8 cellular contexts compared by ENCODE assay signal in genomic region chr18:48975817-48976649, GRCh38. TPM values are rescaled to one million over a fixed set of nuclear protein-coding genes. Genes with fewer than 3 reads are reported as not detected.
A peak's percentile ranks its signal among the peaks of the same experiment; 100 is the strongest.
DNase-seq lines count a peak whose midpoint lies in the region; ATAC-seq and TF ChIP-seq lines count a peak whose summit lies in the region.

No MANE protein-coding gene starts in this region.

- no peaks in the 10 kb centered on the region for H3K27me3 Mint-ChIP-seq in Calu3 (ENCODE audit: unreplicated experiment)

- no peaks in the 10 kb centered on the region for H4K20me1 ChIP-seq in KMS-11 (ENCODE audit: insufficient read depth)
- no peaks in the 10 kb centered on the region for H4K20me1 ChIP-seq in mammary epithelial cell (ENCODE audit: insufficient read depth, low read length)

- H3K27ac Mint-ChIP-seq in Calu3 (ENCODE audit: unreplicated experiment) = peak overlapping the region; percentile 61

- BruUV-seq in Calu3 (replicated peaks; lab: Mats Ljungman, UMichigan) (no TSS peak), mammary epithelial cell (replicated peaks; lab: Mats Ljungman, UMichigan) (no TSS peak)

- H3K4me1 Mint-ChIP-seq in Calu3 (ENCODE audit: low read depth, unreplicated experiment) = peaks cover 40% of the 10 kb centered on the region

- H3K27ac ChIP-seq in KMS-11 (peak overlapping the region; percentile 37), mammary epithelial cell (ENCODE audit: insufficient read depth, low read depth, low read length) (peak overlapping the region; percentile 6)

- H3K9ac ChIP-seq in KMS-11 (peak overlapping the region; percentile 85), mammary epithelial cell (ENCODE audit: insufficient read depth, low read length) (peak overlapping the region; percentile 32)

- 5% methylated on average over 26 of the region's 119 CpGs for WGBS in mammary epithelial cell (ENCODE audit: low coverage, missing lambda C conversion rate)

- H3K4me2 ChIP-seq in KMS-11 (peak overlapping the region; percentile 94), mammary epithelial cell (ENCODE audit: insufficient read depth, low read depth, low read length) (peak overlapping the region; percentile 86)

- H3K4me1 ChIP-seq in KMS-11 (ENCODE audit: low read depth, poor library complexity, severe bottlenecking) = peaks cover 12% of the 10 kb centered on the region
- peaks cover 18% of the 10 kb centered on the region for H3K4me1 ChIP-seq in mammary epithelial cell (ENCODE audit: insufficient read depth, low read length)

- in situ Hi-C loops in mammary epithelial cell (cut with MboI; ENCODE audit: low sequenced_read_pairs in 2 of 2) = no loop called here

- H3K4me3 Mint-ChIP-seq in Calu3 (ENCODE audit: low read depth, unreplicated experiment) = peak overlapping the region; percentile 68

- no peak for TF ChIP-seq CTCF in Calu3 (IDR thresholded peaks at IDR 0.05; ENCODE audit: unreplicated experiment)
- TF ChIP-seq CTCF in KMS-11 (conservative IDR thresholded peaks at IDR 0.05; ENCODE audit: low read depth, low read length) = no peak
- TF ChIP-seq CTCF in mammary epithelial cell (conservative IDR thresholded peaks at IDR 0.05 in 1 of 2, IDR thresholded peaks at IDR 0.05 in 1 of 2; ENCODE audit: extremely low read depth in 1 of 2, insufficient read depth in 1 of 2, low read depth in 1 of 2, low read length in 2 of 2) = no peak

- ATAC-seq in GM21390 (IDR thresholded peaks at IDR 0.05; ENCODE audit: unreplicated experiment) = peak; percentile 73

- H2AFZ ChIP-seq in KMS-11 (ENCODE audit: low read depth) (peak overlapping the region; percentile 93), mammary epithelial cell (ENCODE audit: low read depth, low read length) (peak overlapping the region; percentile 92)

- H3K27me3 ChIP-seq in KMS-11 (ENCODE audit: insufficient read depth, low read depth) = no peaks in the 10 kb centered on the region
- H3K27me3 ChIP-seq in mammary epithelial cell (ENCODE audit: insufficient read depth, low read length) = no peaks in the 10 kb centered on the region

- CTCF ChIA-PET in Calu3 (lab: Charles Lee) = no interaction called here
- CTCF ChIA-PET in mammary epithelial cell (lab: Charles Lee; ENCODE audit: low non-redundant PET) = no interaction called here

- no peaks in the 10 kb centered on the region for H3K9me3 Mint-ChIP-seq in Calu3 (ENCODE audit: low read depth, unreplicated experiment)

- H3K36me3 ChIP-seq in KMS-11 (ENCODE audit: insufficient read depth) (no peaks in the 10 kb centered on the region), mammary epithelial cell (ENCODE audit: insufficient read depth, low read length) (no peaks in the 10 kb centered on the region)

- H3K9me3 ChIP-seq in mammary epithelial cell (replicated peaks; ENCODE audit: insufficient read depth, low read length) = no peaks in the 10 kb centered on the region

- DNase-seq in Calu3 (peak; percentile 74), UCSD-AML1 (lab: John Stamatoyannopoulos, UW; ENCODE audit: unreplicated experiment) (peak; percentile 30), mammary epithelial cell (peak; percentile 55), left kidney (ENCODE audit: low read depth, low spot score) (peak; percentile 92), NK-92 (lab: John Stamatoyannopoulos, UW; ENCODE audit: unreplicated experiment) (no peak)
- peak; percentile 70 for DNase-seq in stimulated activated CD4-positive, alpha-beta T cell treated with anti-CD3 and anti-CD28 coated beads, Interleukin-4, amount 100 ng/mL, for 1 hour

- dilution Hi-C loops in mammary epithelial cell (cut with HindIII; ENCODE audit: low sequenced_read_pairs) = no loop called here

- H3K4me3 ChIP-seq in KMS-11 (IDR thresholded peaks at IDR 0.05; ENCODE audit: insufficient read depth, low read depth, low read length) (no peak overlapping the region), mammary epithelial cell (replicated peaks in 1 of 3; ENCODE audit: insufficient read depth in 1 of 3, low read depth in 2 of 3, low read length in 3 of 3) (peak overlapping the region; percentile 39 to 56 (median 56))

- H3K36me3 Mint-ChIP-seq in Calu3 (ENCODE audit: insufficient read depth, unreplicated experiment) = peaks cover 22% of the 10 kb centered on the region

- H3K79me2 ChIP-seq in KMS-11 (ENCODE audit: insufficient read depth, low read depth) = no peaks in the 10 kb centered on the region
- H3K79me2 ChIP-seq in mammary epithelial cell (ENCODE audit: insufficient read depth, low read length) = no peaks in the 10 kb centered on the region

- intact Hi-C loops in Calu3 (cut with micrococcal nuclease; ENCODE audit: unreplicated experiment) = no loop called here
- intact Hi-C loops in mammary epithelial cell (cut with micrococcal nuclease) = loop anchor here (2.0 kb wide), 1 partner anchor 17 kb away; no protein-coding TSS in a partner anchor

RNA-seq across cellular contexts. Expression of gene SMAD7, which starts 25.3 kb away (rescaled TPM):
- total RNA-seq in Calu3 (2022) = 11.2 and 13.7 TPM in 2 replicates
- 10 to 100 TPM; 15.7 to 20.0 TPM for total RNA-seq in mammary epithelial cell
- 8.2 TPM for polyA plus RNA-seq in mammary epithelial cell
- polyA minus RNA-seq in mammary epithelial cell = 53.8 TPM
